ENCODE assay signal across 12 cellular contexts in genomic region chr2:28623582-28624405, GRCh38.
DNase-seq lines count a peak whose midpoint lies in the region; ATAC-seq, FAIRE-seq and TF ChIP-seq lines count a peak whose summit lies in the region.
"Had no signal": no experiment of that assay in that cellular context is flagged by ENCODE, and none has a peak within 500 bp of the region (broad histone marks: within the 10 kb centered on the region; RNA-seq: fewer than 3 reads in every experiment).

No MANE protein-coding gene starts in this region.

- no peak overlapping the region for H3K4me3 ChIP-seq in small intestine (ENCODE audit: low read depth in 1 of 2, low read length in 2 of 2)
- no peak overlapping the region for H3K4me3 ChIP-seq in A673 (ENCODE audit: low read depth, low read length, poor library complexity, severe bottlenecking)
- H3K4me3 ChIP-seq: cardiac muscle cell had no signal

- no peaks in the 10 kb centered on the region for H3K9me3 ChIP-seq in small intestine (ENCODE audit: control insufficient read depth, low read depth)
- no peaks in the 10 kb centered on the region for H3K9me3 ChIP-seq in A673 (ENCODE audit: low read depth, low read length, poor library complexity, severe bottlenecking)

- H3K27me3 ChIP-seq in small intestine (ENCODE audit: control insufficient read depth in 2 of 2, insufficient read depth in 2 of 2, low read length in 2 of 2) (no peaks in the 10 kb centered on the region), A673 (replicated peaks; ENCODE audit: insufficient read depth, low read depth, low read length, poor library complexity) (no peaks in the 10 kb centered on the region)
- H3K27me3 ChIP-seq: cardiac muscle cell had no signal

- ATAC-seq in activated CD8-positive, alpha-beta T cell treated with anti-CD3 and anti-CD28 coated beads for 36 hours, result no peak
- ATAC-seq in GM19324 (IDR thresholded peaks at IDR 0.05; ENCODE audit: low FRiP score, unreplicated experiment), result no peak
- no peak for ATAC-seq in GM21737 (IDR thresholded peaks at IDR 0.05; ENCODE audit: unreplicated experiment)
- no peak for ATAC-seq in GM19452 (IDR thresholded peaks at IDR 0.05; ENCODE audit: unreplicated experiment)

- no peak for DNase-seq in Calu3
- DNase-seq in activated CD8-positive, alpha-beta T cell treated with anti-CD3 and anti-CD28 coated beads for 36 hours, result peak; percentile 27
- DNase-seq in immature natural killer cell, result peak; percentile 43 to 61 (median 44)
- peak; percentile 45 for DNase-seq in small intestine
- no peak for DNase-seq in A673 (ENCODE audit: low spot score)
- DNase-seq: MM.1S, NCI-H2171 treated with DMSO at 0.1 percent for 48 hours had no signal

- H3K4me3 Mint-ChIP-seq in Calu3 (ENCODE audit: low read depth, unreplicated experiment) (peak overlapping the region; percentile 47), immature natural killer cell (peak overlapping the region; percentile 4 to 57 (median 38))
- H3K4me3 Mint-ChIP-seq in activated CD8-positive, alpha-beta T cell treated with anti-CD3 and anti-CD28 coated beads for 36 hours, result peak overlapping the region; percentile 56

- H3K36me3 Mint-ChIP-seq in Calu3 (ENCODE audit: insufficient read depth, unreplicated experiment), result peaks cover 30% of the 10 kb centered on the region
- H3K36me3 Mint-ChIP-seq in activated CD8-positive, alpha-beta T cell treated with anti-CD3 and anti-CD28 coated beads for 36 hours (ENCODE audit: low read depth), result peaks cover 2% of the 10 kb centered on the region
- no peaks in the 10 kb centered on the region for H3K36me3 Mint-ChIP-seq in immature natural killer cell

- no peak for TF ChIP-seq CTCF in Calu3 (IDR thresholded peaks at IDR 0.05; ENCODE audit: unreplicated experiment)
- no peak for TF ChIP-seq CTCF in activated CD8-positive, alpha-beta T cell treated with anti-CD3 and anti-CD28 coated beads for 36 hours (IDR thresholded peaks at IDR 0.05)
- TF ChIP-seq CTCF in A673 (conservative IDR thresholded peaks at IDR 0.05; ENCODE audit: low read depth, low read length), result no peak

- 63 to 83% (median 74%) methylated on average over 12 of the region's 12 CpGs for WGBS in small intestine, 3 donors

- no peaks in the 10 kb centered on the region for H3K36me3 ChIP-seq in small intestine (ENCODE audit: control insufficient read depth in 2 of 2, insufficient read depth in 2 of 2, low read length in 2 of 2)
- H3K36me3 ChIP-seq in A673 (ENCODE audit: insufficient read depth, low read length, poor library complexity, severe bottlenecking), result no peaks in the 10 kb centered on the region
- H3K36me3 ChIP-seq: cardiac muscle cell had no signal

- no peaks in the 10 kb centered on the region for H3K27me3 Mint-ChIP-seq in Calu3 (ENCODE audit: unreplicated experiment)
- H3K27me3 Mint-ChIP-seq in activated CD8-positive, alpha-beta T cell treated with anti-CD3 and anti-CD28 coated beads for 36 hours, result no peaks in the 10 kb centered on the region
- H3K27me3 Mint-ChIP-seq in immature natural killer cell (ENCODE audit: low read depth in 3 of 3), result peaks cover 2 to 11% (median 3%) of the 10 kb centered on the region in 3 donors

- no peak for FAIRE-seq in small intestine (lab: Jason Lieb, UNC)
- FAIRE-seq: keratinocyte had no signal

- H3K4me1 Mint-ChIP-seq in Calu3 (ENCODE audit: low read depth, unreplicated experiment) (peaks cover 54% of the 10 kb centered on the region), immature natural killer cell (peaks cover 71 to 79% of the 10 kb centered on the region in 2 donors)
- peaks cover 91% of the 10 kb centered on the region for H3K4me1 Mint-ChIP-seq in activated CD8-positive, alpha-beta T cell treated with anti-CD3 and anti-CD28 coated beads for 36 hours (ENCODE audit: low read depth)

- H3K9me3 Mint-ChIP-seq in Calu3 (ENCODE audit: low read depth, unreplicated experiment), result peaks cover 3% of the 10 kb centered on the region
- peaks cover 1% of the 10 kb centered on the region for H3K9me3 Mint-ChIP-seq in activated CD8-positive, alpha-beta T cell treated with anti-CD3 and anti-CD28 coated beads for 36 hours
- no peaks in the 10 kb centered on the region for H3K9me3 Mint-ChIP-seq in immature natural killer cell

- CTCF ChIA-PET in Calu3 (lab: Charles Lee) (interaction anchor here (1.1 kb wide), 1 partner anchor 30 kb away, joined by 4 read pairs; no protein-coding TSS in a partner anchor), A673 (lab: Charles Lee) (interaction anchor here (0.5 to 0.6 kb wide), 2 partner anchors 56 to 65 kb away, joined by 4 read pairs; no protein-coding TSS in a partner anchor)
- CTCF ChIA-PET in activated CD8-positive, alpha-beta T cell treated with anti-CD3 and anti-CD28 coated beads for 36 hours (lab: Charles Lee), result interaction anchor here (0.8 to 5.0 kb wide), 6 partner anchors 8 to 941 kb away, joined by 3 to 39 read pairs (median 3); no protein-coding TSS in a partner anchor

- BruUV-seq in Calu3 (replicated peaks; lab: Mats Ljungman, UMichigan) (no TSS peak), A673 (replicated peaks; lab: Mats Ljungman, UMichigan) (no TSS peak)

- POLR2A ChIA-PET in activated CD8-positive, alpha-beta T cell treated with anti-CD3 and anti-CD28 coated beads for 36 hours (lab: Charles Lee), result interaction anchor here (0.6 to 3.4 kb wide), 7 partner anchors 11 to 271 kb away, joined by 3 to 14 read pairs (median 5); partner anchors contain the start of genes PPP1CB and WDR43
- POLR2A ChIA-PET in A673 (lab: Charles Lee; ENCODE audit: low non-redundant PET), result no interaction called here

- H3K27ac Mint-ChIP-seq in Calu3 (ENCODE audit: unreplicated experiment) (peak overlapping the region; percentile 89), immature natural killer cell (peak overlapping the region; percentile 73 to 97 (median 94))
- peak overlapping the region; percentile 89 for H3K27ac Mint-ChIP-seq in activated CD8-positive, alpha-beta T cell treated with anti-CD3 and anti-CD28 coated beads for 36 hours

- intact Hi-C loops in Calu3 (cut with micrococcal nuclease; ENCODE audit: unreplicated experiment) (no loop called here), A673 (cut with micrococcal nuclease; ENCODE audit: unreplicated experiment) (no loop called here)
- intact Hi-C loops in activated CD8-positive, alpha-beta T cell treated with anti-CD3 and anti-CD28 coated beads for 36 hours (cut with micrococcal nuclease), result loop anchor here (5.0 kb wide), 1 partner anchor 59 kb away; no protein-coding TSS in a partner anchor

- peak overlapping the region in 1 of 2 donors; percentile 16 for H3K27ac ChIP-seq in small intestine (ENCODE audit: low read depth in 1 of 2, low read length in 1 of 2)
- no peak overlapping the region for H3K27ac ChIP-seq in A673 (ENCODE audit: low read depth, low read length, poor library complexity, severe bottlenecking)

- peaks cover 7 to 22% of the 10 kb centered on the region in 2 donors for H3K4me1 ChIP-seq in small intestine (ENCODE audit: control insufficient read depth in 2 of 2, insufficient read depth in 1 of 2, low read depth in 1 of 2, low read length in 1 of 2)
- peaks cover 20% of the 10 kb centered on the region for H3K4me1 ChIP-seq in A673 (ENCODE audit: insufficient read depth, low read length, poor library complexity, severe bottlenecking)

Comparison
In these comparisons a context has a peak if more than half of its experiments do, and no peak if none do; other contexts are left out.
1. DNase-seq: peak in activated CD8-positive, alpha-beta T cell treated with anti-CD3 and anti-CD28 coated beads for 36 hours (single experiment), immature natural killer cell (3 of 3) and small intestine (single experiment); none in Calu3 (single experiment) and A673 (single experiment).
2. Peak in every context shown above with its lines, with median percentiles within 50 percentile points of each other: H3K27ac Mint-ChIP-seq and H3K4me3 Mint-ChIP-seq.